In genomic region chr6:33579828-33580714, GRCh38 we compare ENCODE assay signal across 8 cellular contexts. TPM values are rescaled to one million over a fixed set of nuclear protein-coding genes. Genes with fewer than 3 reads are reported as not detected.
A peak's percentile ranks its signal among the peaks of the same experiment; 100 is the strongest.
DNase-seq lines count a peak whose midpoint lies in the region; ATAC-seq lines count a peak whose summit lies in the region.

BAK1 (minus strand) TSS chr6:33580276; CDS start chr6:33577604, 2,672 bp downstream.

- peak within 1 kb of the TSS; percentile 98 to 100 (median 99) for H3K27ac Mint-ChIP-seq in CD4-positive, alpha-beta memory T cell

- H3K4me3 Mint-ChIP-seq in CD4-positive, alpha-beta memory T cell = peak within 1 kb of the TSS; percentile 93 to 100 (median 98)

- peak; percentile 89 for ATAC-seq in GM19452 (IDR thresholded peaks at IDR 0.05; ENCODE audit: unreplicated experiment)

- peaks cover 31% of the 10 kb centered on the region for H3K4me1 ChIP-seq in CD4-positive, alpha-beta memory T cell (ENCODE audit: insufficient read depth, low read length)

- no peaks in the 10 kb centered on the region for H3K27me3 Mint-ChIP-seq in CD4-positive, alpha-beta memory T cell

- H3K9me3 ChIP-seq in CD4-positive, alpha-beta memory T cell (ENCODE audit: control insufficient read depth in 1 of 2, low read length in 2 of 2) = no peaks in the 10 kb centered on the region

- no peaks in the 10 kb centered on the region for H3K27me3 ChIP-seq in CD4-positive, alpha-beta memory T cell (ENCODE audit: insufficient read depth, low read length)

- H3K27ac ChIP-seq in CD4-positive, alpha-beta memory T cell (ENCODE audit: low read depth, low read length) = peak within 1 kb of the TSS; percentile 90

- intact Hi-C loops in CD4-positive, alpha-beta memory T cell (cut with micrococcal nuclease) = loop anchor here (1.0 to 10.0 kb wide), 6 partner anchors 9 to 375 kb away; partner anchors contain the start of genes B3GALT4, HSD17B8, ITPR3 and KIFC1

- H3K9me3 Mint-ChIP-seq in CD4-positive, alpha-beta memory T cell = no peaks in the 10 kb centered on the region

- CTCF ChIA-PET in CD4-positive, alpha-beta memory T cell (lab: Charles Lee; ENCODE audit: partially characterized antibody) = interaction anchor here (0.7 to 3.8 kb wide), 14 partner anchors 9 to 164 kb away, joined by 3 to 20 read pairs (median 4); partner anchors contain the start of genes ITPR3 and UQCC2

- peaks cover 18 to 33% of the 10 kb centered on the region in 2 donors for H3K36me3 Mint-ChIP-seq in CD4-positive, alpha-beta memory T cell

- H3K4me3 ChIP-seq in CD4-positive, alpha-beta memory T cell (ENCODE audit: low read length in 2 of 2) = peak within 1 kb of the TSS; percentile 88 to 98

- peak; percentile 78 to 89 (median 79) for DNase-seq in CD4-positive, alpha-beta memory T cell
- DNase-seq in HPDE6-E6E7 (ENCODE audit: extremely low spot score) = peak; percentile 95
- peak; percentile 44 for DNase-seq in NK-92 (lab: John Stamatoyannopoulos, UW; ENCODE audit: unreplicated experiment)
- DNase-seq in activated CD8-positive, alpha-beta memory T cell treated with anti-CD3 and anti-CD28 coated beads for 1 hour (ENCODE audit: extremely low read depth in 1 of 2, low read depth in 1 of 2) = peak; percentile 65 to 70
- DNase-seq in effector CD8-positive, alpha-beta T cell (lab: John Stamatoyannopoulos, UW) = peak; percentile 75
- peak; percentile 96 for DNase-seq in medulla oblongata (ENCODE audit: extremely low spot score)
- DNase-seq in stimulated activated CD4-positive, alpha-beta T cell treated with anti-CD3 and anti-CD28 coated beads, TNF-alpha, amount 100 ng/mL, for 48 hours (ENCODE audit: low read depth in 3 of 3) = peak; percentile 64 to 82 (median 75)

- POLR2A ChIA-PET in CD4-positive, alpha-beta memory T cell (lab: Charles Lee; ENCODE audit: partially characterized antibody) = interaction anchor here (1.0 to 3.9 kb wide), 24 partner anchors 9 to 1608 kb away, joined by 3 to 35 read pairs (median 6); partner anchors contain the start of genes B3GALT4, CUTA, DXO and ITPR3

- H3K4me1 Mint-ChIP-seq in CD4-positive, alpha-beta memory T cell = peaks cover 14 to 58% (median 32%) of the 10 kb centered on the region in 4 donors

- peaks cover 18% of the 10 kb centered on the region for H3K36me3 ChIP-seq in CD4-positive, alpha-beta memory T cell (ENCODE audit: insufficient read depth, low read length)

RNA-seq across cellular contexts. Expression of gene BAK1, which starts in this region (rescaled TPM):
- 10 to 100 TPM; 26.2 to 27.2 TPM for total RNA-seq in CD4-positive, alpha-beta memory T cell
- polyA plus RNA-seq in CD4-positive, alpha-beta memory T cell = 10 to 100 TPM; 28.1 to 41.6 TPM

Comparison
In these comparisons a context has a peak if more than half of its experiments do, and no peak if none do; other contexts are left out.
1. Peak in every context shown above with its lines: DNase-seq, ATAC-seq, H3K4me3 ChIP-seq and H3K27ac ChIP-seq.
2. DNase-seq: peak in every context shown above with its lines; median percentile 96 in medulla oblongata; 95 in HPDE6-E6E7; 79 in CD4-positive, alpha-beta memory T cell; 75 in effector CD8-positive, alpha-beta T cell; 75 in stimulated activated CD4-positive, alpha-beta T cell treated with anti-CD3 and anti-CD28 coated beads, TNF-alpha, amount 100 ng/mL, for 48 hours; 68 in activated CD8-positive, alpha-beta memory T cell treated with anti-CD3 and anti-CD28 coated beads for 1 hour; 44 in NK-92.